ENCODE assay signal across 7 cellular contexts in the genomic region with DNA sequence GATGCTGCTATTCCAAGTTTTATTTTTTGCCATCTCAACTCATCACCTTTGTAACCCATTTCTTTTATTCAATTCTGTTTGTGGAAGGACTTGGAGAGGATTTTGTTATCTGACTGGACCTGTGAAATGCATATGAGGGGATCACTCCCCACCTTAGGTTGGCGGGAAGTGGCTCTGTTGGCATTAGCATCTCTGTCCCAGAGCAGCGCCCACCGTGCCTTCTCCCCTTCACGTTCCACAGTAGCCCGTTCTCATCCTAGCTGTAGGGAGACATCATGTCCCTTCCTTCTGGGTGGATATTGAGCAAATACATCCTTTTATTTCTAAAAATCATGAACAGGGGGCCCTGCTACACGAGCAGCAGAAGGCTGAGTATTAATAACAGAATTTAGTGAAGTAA.
"Had no signal": no experiment of that assay in that cellular context is flagged by ENCODE, and none has a peak within 500 bp of the region (broad histone marks: within the 10 kb centered on the region; RNA-seq: fewer than 3 reads in every experiment).

No MANE protein-coding gene starts in this region.

- H3K27ac Mint-ChIP-seq: HFFc6, IgD-negative memory B cell had no signal

- H3K4me3 Mint-ChIP-seq: HFFc6, IgD-negative memory B cell had no signal

- H3K27ac ChIP-seq: HL-60 had no signal

- H3K9me3 Mint-ChIP-seq: HFFc6 had no signal

- H3K4me3 ChIP-seq: HAP-1 had no signal

- H3K4me1 ChIP-seq: HAP-1 had no signal

- H3K36me3 Mint-ChIP-seq: IgD-negative memory B cell had no signal

- H3K36me3 ChIP-seq: HAP-1 had no signal

- H3K9me3 ChIP-seq: HAP-1 had no signal

- H3K4me1 Mint-ChIP-seq: IgD-negative memory B cell had no signal

- DNase-seq: GOT3, H7, HFFc6, KBM-7 had no signal
